Comparison of ENCODE assay signal across 21 cellular contexts in genomic region chr7:116487907-116488521, GRCh38. TPM values are rescaled to one million over a fixed set of nuclear protein-coding genes. Genes with fewer than 3 reads are reported as not detected.
DNase-seq lines count a peak whose midpoint lies in the region; ATAC-seq and TF ChIP-seq lines count a peak whose summit lies in the region.
"Had no signal": no experiment of that assay in that cellular context is flagged by ENCODE, and none has a peak within 500 bp of the region (broad histone marks: within the 10 kb centered on the region; RNA-seq: fewer than 3 reads in every experiment).

No MANE protein-coding gene starts in this region.

- H3K4me3 Mint-ChIP-seq in activated T-helper 1 cell treated with anti-CD3 and anti-CD28 coated beads, Interleukin-12 subunit alpha, Interleukin-12 subunit beta, Interleukin-2, Interleukin-4 antibody, amounts not matched to agents 30 ng/mL and 10 ng/mL and 1 ng/mL, durations not matched to agents 14 hours and 24 hours and 36 hours, result no peak overlapping the region
- no peak overlapping the region for H3K4me3 Mint-ChIP-seq in CD8-positive, alpha-beta T cell
- H3K4me3 Mint-ChIP-seq: B cell; CD14-positive monocyte; CD4-positive, alpha-beta T cell had no signal

- peak; percentile 40 for ATAC-seq in mucosa of descending colon
- no peak for ATAC-seq in CD8-positive, alpha-beta T cell
- ATAC-seq: GM12878 had no signal

- no peaks in the 10 kb centered on the region for H3K27me3 ChIP-seq in A673 (replicated peaks; ENCODE audit: insufficient read depth, low read depth, low read length, poor library complexity)
- peaks cover 5% of the 10 kb centered on the region for H3K27me3 ChIP-seq in CD8-positive, alpha-beta T cell (ENCODE audit: insufficient read depth, low read length)
- H3K27me3 ChIP-seq: BLaER1 treated with 17β-estradiol and CSF1 and Interleukin-3, amounts not matched to agents 10 nM and 100 nM had no signal

- H3K9me3 Mint-ChIP-seq in activated T-helper 1 cell treated with anti-CD3 and anti-CD28 coated beads, Interleukin-12 subunit alpha, Interleukin-12 subunit beta, Interleukin-2, Interleukin-4 antibody, amounts not matched to agents 30 ng/mL and 10 ng/mL and 1 ng/mL, durations not matched to agents 14 hours and 24 hours and 36 hours, result no peaks in the 10 kb centered on the region
- no peaks in the 10 kb centered on the region for H3K9me3 Mint-ChIP-seq in CD8-positive, alpha-beta T cell
- H3K9me3 Mint-ChIP-seq: CD4-positive, alpha-beta T cell had no signal

- H3K27ac Mint-ChIP-seq in activated T-helper 1 cell treated with anti-CD3 and anti-CD28 coated beads, Interleukin-12 subunit alpha, Interleukin-12 subunit beta, Interleukin-2, Interleukin-4 antibody, amounts not matched to agents 30 ng/mL and 10 ng/mL and 1 ng/mL, durations not matched to agents 14 hours and 24 hours and 36 hours, result no peak overlapping the region
- no peak overlapping the region for H3K27ac Mint-ChIP-seq in CD8-positive, alpha-beta T cell
- H3K27ac Mint-ChIP-seq: B cell; CD14-positive monocyte; CD4-positive, alpha-beta T cell had no signal

- H3K36me3 Mint-ChIP-seq in activated T-helper 1 cell treated with anti-CD3 and anti-CD28 coated beads, Interleukin-12 subunit alpha, Interleukin-12 subunit beta, Interleukin-2, Interleukin-4 antibody, amounts not matched to agents 30 ng/mL and 10 ng/mL and 1 ng/mL, durations not matched to agents 14 hours and 24 hours and 36 hours (ENCODE audit: low read depth), result no peaks in the 10 kb centered on the region
- H3K36me3 Mint-ChIP-seq in CD8-positive, alpha-beta T cell, result no peaks in the 10 kb centered on the region
- H3K36me3 Mint-ChIP-seq: CD14-positive monocyte had no signal

- DNase-seq in A673 (ENCODE audit: low spot score), result no peak
- DNase-seq in SK-N-MC (ENCODE audit: low read depth, low spot score), result no peak
- DNase-seq in mucosa of descending colon, result no peak
- DNase-seq in DMS114 treated with DMSO at 0.1 percent for 48 hours (lab: John Stamatoyannopoulos, UW; ENCODE audit: unreplicated experiment), result no peak
- no peak for DNase-seq in coronary artery (ENCODE audit: low spot score)
- no peak for DNase-seq in activated T-helper 1 cell treated with anti-CD3 and anti-CD28 coated beads, Interleukin-12 subunit alpha, Interleukin-12 subunit beta, Interleukin-2, Interleukin-4 antibody, amounts not matched to agents 30 ng/mL and 10 ng/mL and 1 ng/mL, durations not matched to agents 14 hours and 24 hours and 36 hours (ENCODE audit: low spot score)
- DNase-seq in CD8-positive, alpha-beta T cell, result no peak
- DNase-seq: 8988T; Calu3; CD4-positive, alpha-beta T cell; COR-L47; DMS79; EL; GDM1; GOT3 had no signal

- no peak overlapping the region for H3K4me3 ChIP-seq in A673 (ENCODE audit: low read depth, low read length, poor library complexity, severe bottlenecking)
- H3K4me3 ChIP-seq in SK-N-MC, result no peak overlapping the region
- H3K4me3 ChIP-seq in mucosa of descending colon, result no peak overlapping the region
- H3K4me3 ChIP-seq in coronary artery, result no peak overlapping the region
- no peak overlapping the region for H3K4me3 ChIP-seq in CD8-positive, alpha-beta T cell (ENCODE audit: low read depth, low read length)
- H3K4me3 ChIP-seq: BLaER1 treated with 17β-estradiol and CSF1 and Interleukin-3, amounts not matched to agents 10 nM and 100 nM; GM12878; HAP-1 had no signal

- TF ChIP-seq RAD21 in Ishikawa (IDR thresholded peaks at IDR 0.05; ENCODE audit: low read depth), result no peak

- peaks cover 49% of the 10 kb centered on the region for H3K4me1 ChIP-seq in A673 (ENCODE audit: insufficient read depth, low read length, poor library complexity, severe bottlenecking)
- no peaks in the 10 kb centered on the region for H3K4me1 ChIP-seq in mucosa of descending colon (ENCODE audit: low read depth)
- no peaks in the 10 kb centered on the region for H3K4me1 ChIP-seq in CD8-positive, alpha-beta T cell (ENCODE audit: insufficient read depth, low read length)
- H3K4me1 ChIP-seq: BLaER1 treated with 17β-estradiol and CSF1 and Interleukin-3, amounts not matched to agents 10 nM and 100 nM had no signal

- CTCF ChIA-PET in A673 (lab: Charles Lee), result no interaction called here
- CTCF ChIA-PET in CD8-positive, alpha-beta T cell (lab: Charles Lee), result interaction anchor here (0.7 kb wide), 1 partner anchor 14 kb away, joined by 3 read pairs; no protein-coding TSS in a partner anchor

- no peak for TF ChIP-seq EP300 in Ishikawa (IDR thresholded peaks at IDR 0.05; ENCODE audit: borderline replicate concordance)

- H3K9ac ChIP-seq in SK-N-MC (ENCODE audit: insufficient read length), result no peak overlapping the region
- H3K9ac ChIP-seq: BLaER1 treated with 17β-estradiol and CSF1 and Interleukin-3, amounts not matched to agents 10 nM and 100 nM had no signal

- H3K9me3 ChIP-seq in A673 (ENCODE audit: low read depth, low read length, poor library complexity, severe bottlenecking), result no peaks in the 10 kb centered on the region
- no peaks in the 10 kb centered on the region for H3K9me3 ChIP-seq in SK-N-MC (ENCODE audit: low read depth, low read length)
- H3K9me3 ChIP-seq in mucosa of descending colon, result no peaks in the 10 kb centered on the region
- H3K9me3 ChIP-seq in CD8-positive, alpha-beta T cell (ENCODE audit: low read length), result no peaks in the 10 kb centered on the region
- H3K9me3 ChIP-seq: BLaER1 treated with 17β-estradiol and CSF1 and Interleukin-3, amounts not matched to agents 10 nM and 100 nM; HAP-1 had no signal

- intact Hi-C loops in A673 (cut with micrococcal nuclease; ENCODE audit: unreplicated experiment) (no loop called here), mucosa of descending colon (cut with DNase I, micrococcal nuclease) (no loop called here)
- intact Hi-C loops in activated T-helper 1 cell treated with anti-CD3 and anti-CD28 coated beads, Interleukin-12 subunit alpha, Interleukin-12 subunit beta, Interleukin-2, Interleukin-4 antibody, amounts not matched to agents 30 ng/mL and 10 ng/mL and 1 ng/mL, durations not matched to agents 14 hours and 24 hours and 36 hours (cut with micrococcal nuclease), result no loop called here
- intact Hi-C loops in CD8-positive, alpha-beta T cell (cut with DNase I, micrococcal nuclease), result no loop called here

- no peaks in the 10 kb centered on the region for H3K4me1 Mint-ChIP-seq in activated T-helper 1 cell treated with anti-CD3 and anti-CD28 coated beads, Interleukin-12 subunit alpha, Interleukin-12 subunit beta, Interleukin-2, Interleukin-4 antibody, amounts not matched to agents 30 ng/mL and 10 ng/mL and 1 ng/mL, durations not matched to agents 14 hours and 24 hours and 36 hours (ENCODE audit: low read depth)
- H3K4me1 Mint-ChIP-seq in CD8-positive, alpha-beta T cell (ENCODE audit: low read depth), result no peaks in the 10 kb centered on the region
- H3K4me1 Mint-ChIP-seq: B cell had no signal

- H3K27me3 Mint-ChIP-seq in activated T-helper 1 cell treated with anti-CD3 and anti-CD28 coated beads, Interleukin-12 subunit alpha, Interleukin-12 subunit beta, Interleukin-2, Interleukin-4 antibody, amounts not matched to agents 30 ng/mL and 10 ng/mL and 1 ng/mL, durations not matched to agents 14 hours and 24 hours and 36 hours (ENCODE audit: insufficient read depth), result peaks cover 21% of the 10 kb centered on the region
- peaks cover 40% of the 10 kb centered on the region for H3K27me3 Mint-ChIP-seq in CD8-positive, alpha-beta T cell (ENCODE audit: low read depth)

- POLR2A ChIA-PET in A673 (lab: Charles Lee; ENCODE audit: low non-redundant PET), result no interaction called here
- POLR2A ChIA-PET in CD8-positive, alpha-beta T cell (lab: Charles Lee), result no interaction called here

- BruUV-seq in A673 (replicated peaks; lab: Mats Ljungman, UMichigan), result no TSS peak

- no peak for TF ChIP-seq CTCF in A673 (conservative IDR thresholded peaks at IDR 0.05; ENCODE audit: low read depth, low read length)
- TF ChIP-seq CTCF in mucosa of descending colon (IDR thresholded peaks at IDR 0.05), result no peak
- no peak for TF ChIP-seq CTCF in coronary artery (IDR thresholded peaks at IDR 0.05)
- no peak for TF ChIP-seq CTCF in CD8-positive, alpha-beta T cell (IDR thresholded peaks at IDR 0.05)

- H3K27ac ChIP-seq in A673 (ENCODE audit: low read depth, low read length, poor library complexity, severe bottlenecking) (peak overlapping the region; percentile 42), SK-N-MC (peak overlapping the region; percentile 16; the same call in 1 of the 2 replicates), coronary artery (peak overlapping the region in 1 of 2 donors; percentile 5)
- H3K27ac ChIP-seq in CD8-positive, alpha-beta T cell (ENCODE audit: low read depth, low read length), result no peak overlapping the region
- H3K27ac ChIP-seq: BLaER1 treated with 17β-estradiol and CSF1 and Interleukin-3, amounts not matched to agents 10 nM and 100 nM had no signal

- H3K36me3 ChIP-seq in A673 (ENCODE audit: insufficient read depth, low read length, poor library complexity, severe bottlenecking) (no peaks in the 10 kb centered on the region), SK-N-MC (ENCODE audit: insufficient read depth, low read length) (no peaks in the 10 kb centered on the region), mucosa of descending colon (ENCODE audit: low read depth) (no peaks in the 10 kb centered on the region)
- no peaks in the 10 kb centered on the region for H3K36me3 ChIP-seq in CD8-positive, alpha-beta T cell (ENCODE audit: insufficient read depth, low read length)
- H3K36me3 ChIP-seq: BLaER1 treated with 17β-estradiol and CSF1 and Interleukin-3, amounts not matched to agents 10 nM and 100 nM; HAP-1 had no signal

TF ChIP-seq in Ishikawa, 13 proteins besides CTCF, POLR2A, EP300 and RAD21:
- no peak for TF ChIP-seq NFIC (IDR thresholded peaks at IDR 0.05)
- TF ChIP-seq USF1 (IDR thresholded peaks at IDR 0.05), result no peak
- TF ChIP-seq CEBPB (IDR thresholded peaks at IDR 0.05), result 0 out of 2 replicates have a peak, but pooled peaks have one; percentile 28
- no peak for TF ChIP-seq YY1 (IDR thresholded peaks at IDR 0.05; ENCODE audit: low read depth)

RNA-seq across cellular contexts. Expression of gene CAV2, which starts 11.5 kb away (rescaled TPM):
- total RNA-seq in A673 (2021) (265 and 286 TPM in 2 replicates), mucosa of descending colon (10 to 100 TPM in 2 of 3 donors, 1 to 10 TPM in 1; 6.3 to 42.4 (median 10.2) TPM)
- not detected in 2 replicates for total RNA-seq in activated T-helper 1 cell treated with anti-CD3 and anti-CD28 coated beads, Interleukin-12 subunit alpha, Interleukin-12 subunit beta, Interleukin-2, Interleukin-4 antibody, amounts not matched to agents 30 ng/mL and 10 ng/mL and 1 ng/mL, durations not matched to agents 14 hours and 24 hours and 36 hours
- total RNA-seq in CD8-positive, alpha-beta T cell, result not detected
- total RNA-seq: B cell; CD4-positive, alpha-beta T cell had no signal

RNA-seq across cellular contexts. Expression of gene CAV1, which starts 36.8 kb away (rescaled TPM):
- total RNA-seq in A673 (2021) (1,757 and 2,074 TPM in 2 replicates), mucosa of descending colon (100 to 1,000 TPM in 1 of 3 donors, 10 to 100 TPM in 2; 17.9 to 248 (median 46.1) TPM)
- total RNA-seq in activated T-helper 1 cell treated with anti-CD3 and anti-CD28 coated beads, Interleukin-12 subunit alpha, Interleukin-12 subunit beta, Interleukin-2, Interleukin-4 antibody, amounts not matched to agents 30 ng/mL and 10 ng/mL and 1 ng/mL, durations not matched to agents 14 hours and 24 hours and 36 hours, result 0.76 and 1.8 TPM in 2 replicates
- not detected for total RNA-seq in CD8-positive, alpha-beta T cell
- total RNA-seq: CD4-positive, alpha-beta T cell had no signal
